ENCODE assay signal across 28 cellular contexts in the genomic region with DNA sequence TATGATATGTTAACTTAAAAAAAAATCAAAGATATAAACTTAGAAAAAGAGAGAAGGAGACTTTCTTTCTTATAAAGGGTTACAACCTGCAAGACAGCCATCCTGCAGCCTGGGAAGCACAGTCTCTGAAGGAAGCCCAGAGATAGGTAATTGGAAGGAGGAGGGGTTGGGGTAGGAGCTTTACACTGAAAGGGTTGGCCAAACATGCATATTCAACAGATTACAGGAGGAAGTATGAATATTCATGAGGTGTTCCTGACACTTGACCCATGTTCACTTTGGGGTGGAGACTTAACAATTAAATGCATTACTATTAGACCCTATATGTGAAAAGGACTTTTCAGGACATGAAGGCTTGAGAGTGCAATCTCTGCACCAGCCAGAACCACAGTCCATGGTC.
"Had no signal": no experiment of that assay in that cellular context is flagged by ENCODE, and none has a peak within 500 bp of the region (broad histone marks: within the 10 kb centered on the region; RNA-seq: fewer than 3 reads in every experiment).

No MANE protein-coding gene starts in this region.

- FAIRE-seq: TTC549 had no signal

- H3K4me3 ChIP-seq: cardiac muscle cell, Peyer's patch had no signal

- H3K4me1 ChIP-seq: Peyer's patch had no signal

- H3K27me3 ChIP-seq: brain microvascular endothelial cell, cardiac muscle cell, Peyer's patch had no signal

- DNase-seq: activated CD4-positive, alpha-beta memory T cell treated with anti-CD3 and anti-CD28 coated beads for 36 hours; activated CD4-positive, alpha-beta T cell treated with anti-CD3 and anti-CD28 coated beads, Interleukin-2, amount 10 ng/mL, durations not matched to agents 7 days and 5 days; activated CD4-positive, CD25-positive, alpha-beta regulatory T cell; activated CD8-positive, alpha-beta memory T cell treated with anti-CD3 and anti-CD28 coated beads for 24 hours; activated gamma-delta T cell; activated naive CD4-positive, alpha-beta T cell treated with anti-CD3 and anti-CD28 coated beads for 36 hours; activated naive CD8-positive, alpha-beta T cell treated with anti-CD3 and anti-CD28 coated beads for 36 hours; activated T-cell treated with anti-CD3 and anti-CD28 coated beads, Interleukin-2, amount 50 U/mL, for 4 hours; brain microvascular endothelial cell; Karpas-422; MM.1S; NCI-H1105; NCI-H1436; NCI-H1694 treated with DMSO at 0.1 percent for 48 hours; NCI-H2081; NCI-H510A treated with DMSO at 0.1 percent for 48 hours; NCI-H69; NK-92 treated with Interleukin-12 subunit alpha and Interleukin-12 subunit beta, amount 100 ng/mL, for 24 hours; OCI-M1; Peyer's patch; SHP77; T-cell; T-helper 2 cell; T1000 had no signal

- ATAC-seq: activated T-cell treated with anti-CD3 and anti-CD28 coated beads, Interleukin-2, amount 50 U/mL, for 4 hours; activated T-helper 17 cell treated with anti-CD3 and anti-CD28 coated beads, Interleukin-2, amount 50 U/mL, for 72 hours; T-cell had no signal

- H3K9me3 ChIP-seq: Peyer's patch had no signal

- H3K36me3 ChIP-seq: brain microvascular endothelial cell, cardiac muscle cell, Peyer's patch had no signal

- H3K27ac ChIP-seq: brain microvascular endothelial cell, cardiac muscle cell, Peyer's patch, RWPE1 had no signal
